Comparison of ENCODE assay signal across 19 cellular contexts in the genomic region with DNA sequence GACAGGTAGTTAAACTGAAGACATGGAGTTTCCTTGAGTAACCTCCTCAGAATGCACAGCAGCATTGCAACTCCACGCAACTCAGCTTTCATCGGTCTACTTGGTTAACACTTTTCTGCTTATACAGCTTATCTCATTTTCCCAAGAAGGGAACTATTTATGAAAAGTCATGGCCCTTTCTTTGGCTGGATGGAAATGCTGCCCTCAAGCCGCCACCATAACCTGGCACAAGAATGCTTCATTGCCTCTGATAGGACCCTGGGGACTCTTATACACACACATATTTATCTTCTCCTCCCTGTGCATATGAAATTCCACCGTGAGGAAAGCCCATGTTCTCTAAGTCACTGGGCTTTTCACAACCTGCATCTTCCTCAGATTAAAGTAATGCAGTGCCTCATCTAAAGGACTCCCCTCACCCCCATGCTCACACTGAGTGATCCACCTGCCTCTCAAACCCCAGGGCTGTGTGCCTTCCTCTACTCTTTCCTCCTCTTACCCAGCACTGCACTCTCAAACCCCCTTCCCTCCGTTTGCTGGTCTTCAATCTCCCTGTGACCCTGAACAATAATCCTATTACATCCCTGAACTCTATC.
DNase-seq lines count a peak whose midpoint lies in the region; ATAC-seq, FAIRE-seq and TF ChIP-seq lines count a peak whose summit lies in the region.
"Had no signal": no experiment of that assay in that cellular context is flagged by ENCODE, and none has a peak within 500 bp of the region (broad histone marks: within the 10 kb centered on the region; RNA-seq: fewer than 3 reads in every experiment).

No MANE protein-coding gene starts in this region.

- ATAC-seq in thoracic aorta (ENCODE audit: insufficient number of reproducible peaks, low FRiP score, low read depth) (peak; percentile 21), GM21529 (IDR thresholded peaks at IDR 0.05; ENCODE audit: unreplicated experiment) (no peak)
- ATAC-seq: GM23338 had no signal

- H3K27ac ChIP-seq in WERI-Rb-1 (no peak overlapping the region), thoracic aorta (no peak overlapping the region)

- H3K4me1 ChIP-seq in thoracic aorta (ENCODE audit: control insufficient read depth in 1 of 2, low read depth in 2 of 2), result no peaks in the 10 kb centered on the region

- no peak for TF ChIP-seq CTCF in D721Med (IDR thresholded peaks at IDR 0.05; ENCODE audit: insufficient read depth, missing control alignments)
- no peak for TF ChIP-seq CTCF in WERI-Rb-1 (IDR thresholded peaks at IDR 0.05; ENCODE audit: low read depth, low read length)
- no peak for TF ChIP-seq CTCF in thoracic aorta (IDR thresholded peaks at IDR 0.05)

- no peak for FAIRE-seq in D721Med (lab: Jason Lieb, UNC)
- FAIRE-seq: A204.1, G401.6, GM12891 had no signal

- no peaks in the 10 kb centered on the region for H3K27me3 ChIP-seq in WERI-Rb-1 (ENCODE audit: insufficient read depth, low read depth, severe bottlenecking)
- no peaks in the 10 kb centered on the region for H3K27me3 ChIP-seq in thoracic aorta (replicated peaks; ENCODE audit: insufficient read depth)

- DNase-seq in D721Med (ENCODE audit: insufficient read length, low spot score) (peak; percentile 15), NCI-H526 treated with DMSO at 0.1 percent for 48 hours (lab: John Stamatoyannopoulos, UW) (peak; percentile 40), WERI-Rb-1 (peak; percentile 14), thoracic aorta (ENCODE audit: low spot score) (no peak), NCI-H2081 (lab: John Stamatoyannopoulos, UW) (no peak), NCI-H2029 (lab: John Stamatoyannopoulos, UW) (no peak)
- DNase-seq: C1 segment of cervical spinal cord; Calu3; CD4-positive, alpha-beta T cell; DMS153; DMS79 treated with DMSO at 0.1 percent for 48 hours; EL; H7; IMR-90 had no signal

- H3K9me3 ChIP-seq in WERI-Rb-1 (ENCODE audit: severe bottlenecking) (no peaks in the 10 kb centered on the region), thoracic aorta (no peaks in the 10 kb centered on the region)

- H3K36me3 ChIP-seq in WERI-Rb-1 (no peaks in the 10 kb centered on the region), thoracic aorta (no peaks in the 10 kb centered on the region)

- H3K4me3 ChIP-seq in WERI-Rb-1 (ENCODE audit: low read depth, low read length) (no peak overlapping the region), thoracic aorta (no peak overlapping the region)
- H3K4me3 ChIP-seq: GM23338 had no signal

Comparison
In these comparisons a context has a peak if more than half of its experiments do, and no peak if none do; other contexts are left out.
1. DNase-seq: peak in D721Med (single experiment), NCI-H526 treated with DMSO at 0.1 percent for 48 hours (single experiment) and WERI-Rb-1 (single experiment); none in thoracic aorta (single experiment), NCI-H2081 (0 of 2) and NCI-H2029 (single experiment).